ENCODE assay signal across 21 cellular contexts in the genomic region with DNA sequence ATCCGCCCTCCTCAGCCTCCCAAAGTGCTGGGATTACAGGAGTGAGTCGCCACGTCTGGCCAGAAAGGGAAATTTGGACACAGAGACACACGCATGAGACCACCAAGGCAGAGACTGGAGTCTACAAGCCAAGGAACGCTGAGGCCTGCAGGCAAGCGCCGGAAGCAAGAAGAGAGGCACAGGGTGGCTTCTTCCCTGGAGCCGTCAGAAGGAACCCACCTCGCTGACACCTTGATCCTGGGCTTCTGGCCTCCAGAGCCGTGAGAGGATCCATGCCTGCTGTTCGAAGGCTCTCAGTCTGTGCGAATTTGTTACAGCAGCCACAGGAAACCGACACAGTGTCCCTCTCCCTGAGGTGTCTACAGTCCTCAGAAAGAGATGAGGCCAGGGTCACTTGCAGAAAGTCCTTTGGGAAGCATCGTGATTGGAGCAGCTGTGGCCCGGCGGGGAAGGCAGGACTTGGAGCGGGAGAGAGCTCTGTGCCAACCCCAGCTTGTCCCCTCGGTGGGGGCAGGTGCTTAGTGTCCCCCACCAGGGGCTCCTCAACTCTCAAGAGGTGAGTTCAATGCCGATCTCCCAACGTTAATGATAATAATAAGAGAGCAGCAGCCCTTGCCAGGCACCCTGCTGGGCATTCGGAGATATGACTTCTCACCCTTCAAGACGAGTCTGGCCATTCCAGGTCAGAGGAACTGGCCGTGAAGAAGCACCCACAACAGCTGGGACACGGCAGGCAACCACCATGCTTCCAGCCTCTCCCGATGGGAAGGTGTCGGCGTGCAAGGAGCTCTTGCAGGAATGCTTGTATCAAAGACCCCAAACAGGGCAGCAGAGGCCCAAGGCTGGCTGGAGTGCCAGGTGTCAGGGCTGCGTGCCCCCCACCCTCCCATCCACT.
DNase-seq lines count a peak whose midpoint lies in the region; ATAC-seq, FAIRE-seq and TF ChIP-seq lines count a peak whose summit lies in the region.
"Had no signal": no experiment of that assay in that cellular context is flagged by ENCODE, and none has a peak within 500 bp of the region (broad histone marks: within the 10 kb centered on the region; RNA-seq: fewer than 3 reads in every experiment).

No MANE protein-coding gene starts in this region.

- H4K8ac ChIP-seq in H1 (ENCODE audit: extremely low read depth, insufficient read depth, low read length) = no peak overlapping the region

- FAIRE-seq in H1 (lab: Jason Lieb, UNC) = no peak
- FAIRE-seq: GM18507 had no signal

- H4K91ac ChIP-seq in H1 (replicated peaks; ENCODE audit: insufficient read length, low read length) = no peak overlapping the region

- 0 out of 2 replicates have a peak overlapping the region, but pooled peaks have one; percentile 61 for H2AK5ac ChIP-seq in H1 (ENCODE audit: low read depth, low read length)

- no peaks in the 10 kb centered on the region for H3K9me3 Mint-ChIP-seq in activated CD4-positive, alpha-beta memory T cell treated with anti-CD3 and anti-CD28 coated beads for 36 hours
- no peaks in the 10 kb centered on the region for H3K9me3 Mint-ChIP-seq in activated CD4-positive, alpha-beta memory T cell treated with anti-CD3 and anti-CD28 coated beads, Interleukin-2, amount 10 ng/mL, durations not matched to agents 7 days and 5 days
- no peaks in the 10 kb centered on the region for H3K9me3 Mint-ChIP-seq in GM23338
- H3K9me3 Mint-ChIP-seq: CD8-positive, alpha-beta memory T cell had no signal

- no peak overlapping the region for H3K56ac ChIP-seq in H1 (replicated peaks; ENCODE audit: insufficient read length, low read depth, low read length)

- H3K4me1 ChIP-seq in MM.1S (ENCODE audit: low read length) (peaks cover 5% of the 10 kb centered on the region; the same call in 1 of the 2 replicates), H1 (replicated peaks in 1 of 4; ENCODE audit: control insufficient read depth in 3 of 4, insufficient read depth in 4 of 4, low read length in 3 of 4) (peaks cover 0 to 12% (median 5%) of the 10 kb centered on the region in 4 experiments; a peak in 5 of 7 replicates), GM23338 (ENCODE audit: insufficient read depth) (peaks cover 7% of the 10 kb centered on the region)

- POLR2A ChIA-PET in activated CD4-positive, alpha-beta memory T cell treated with anti-CD3 and anti-CD28 coated beads for 36 hours (lab: Charles Lee) = no interaction called here
- POLR2A ChIA-PET in activated CD4-positive, alpha-beta memory T cell treated with anti-CD3 and anti-CD28 coated beads, Interleukin-2, amount 10 ng/mL, durations not matched to agents 7 days and 5 days (lab: Charles Lee) = interaction anchor here (0.9 to 1.3 kb wide), 2 partner anchors 17 to 68 kb away, joined by 3 read pairs; a partner anchor contains a TSS
- POLR2A ChIA-PET in H1 (lab: Charles Lee; ENCODE audit: partially characterized antibody) = no interaction called here

- no peak for TF ChIP-seq EP300 in H1 (IDR thresholded peaks at IDR 0.05; ENCODE audit: borderline replicate concordance in 1 of 2, low read depth in 2 of 2, low read length in 2 of 2)

- TF ChIP-seq CTCF in MM.1S (IDR thresholded peaks at IDR 0.05; ENCODE audit: low read length) (peak; percentile 15; the same call in 1 of the 2 replicates), H1 (IDR thresholded peaks at IDR 0.05; ENCODE audit: control extremely low read depth in 1 of 3, insufficient read depth in 1 of 3, low read depth in 1 of 3, low read length in 3 of 3) (no peak), GM23338 (conservative IDR thresholded peaks at IDR 0.05; ENCODE audit: low read depth in 2 of 2) (no peak)

- peak overlapping the region; percentile 80; the same call in 1 of the 2 replicates for H2BK12ac ChIP-seq in H1 (ENCODE audit: low read depth, low read length)

- no peak overlapping the region for H3K14ac ChIP-seq in H1 (ENCODE audit: insufficient read length)

- 86% methylated on average over 25 of the region's 28 CpGs; no CpG with 5 or more reads in 1 of the 2 experiments for WGBS in H1 (ENCODE audit: extremely low coverage in 1 of 2, insufficient coverage in 1 of 2, insufficient read length in 1 of 2, insufficient replicate concordance in 2 of 2, low coverage in 1 of 2, low lambda C conversion rate in 2 of 2, missing lambda C conversion rate in 1 of 2), 2 experiments

- no peak for ATAC-seq in GM23338
- ATAC-seq: Panc1 had no signal

- peaks cover 92% of the 10 kb centered on the region for H3K27me3 ChIP-seq in MM.1S (replicated peaks; ENCODE audit: insufficient read depth, low read length)
- H3K27me3 ChIP-seq in H1 (replicated peaks in 1 of 4; ENCODE audit: control insufficient read depth in 3 of 4, extremely low read depth in 1 of 4, insufficient read depth in 3 of 4, low read length in 3 of 4) = peaks cover 7 to 30% (median 22%) of the 10 kb centered on the region in 4 experiments; a peak in 6 of 7 replicates
- H3K27me3 ChIP-seq in GM23338 (ENCODE audit: insufficient read depth) = peaks cover 23% of the 10 kb centered on the region

- H3K23me2 ChIP-seq in H1 (ENCODE audit: low read depth, low read length) = peaks cover 9% of the 10 kb centered on the region; the same call in 1 of the 2 replicates

- no peak overlapping the region for H4K5ac ChIP-seq in H1 (ENCODE audit: insufficient read length, low read depth, low read length)

- no peak overlapping the region for H3K23ac ChIP-seq in H1 (ENCODE audit: insufficient read length)

- H2BK120ac ChIP-seq in H1 (replicated peaks; ENCODE audit: low read depth, low read length) = no peak overlapping the region

- H3K36me3 Mint-ChIP-seq in activated CD4-positive, alpha-beta memory T cell treated with anti-CD3 and anti-CD28 coated beads for 36 hours = no peaks in the 10 kb centered on the region
- H3K36me3 Mint-ChIP-seq in activated CD4-positive, alpha-beta memory T cell treated with anti-CD3 and anti-CD28 coated beads, Interleukin-2, amount 10 ng/mL, durations not matched to agents 7 days and 5 days (ENCODE audit: low read depth) = no peaks in the 10 kb centered on the region
- H3K36me3 Mint-ChIP-seq in GM23338 (ENCODE audit: low read depth) = no peaks in the 10 kb centered on the region

- no peaks in the 10 kb centered on the region for H3K79me1 ChIP-seq in H1 (ENCODE audit: low read depth, low read length)

- H3K4ac ChIP-seq in H1 (replicated peaks; ENCODE audit: insufficient read length, low read depth, low read length) = no peak overlapping the region

- H3K9me3 ChIP-seq in MM.1S (replicated peaks; ENCODE audit: insufficient read depth, low read length) = no peaks in the 10 kb centered on the region
- no peaks in the 10 kb centered on the region for H3K9me3 ChIP-seq in H1 (ENCODE audit: insufficient read depth in 2 of 2, low read depth in 1 of 2, low read length in 1 of 2)
- H3K9me3 ChIP-seq: BLaER1 had no signal

- no peak overlapping the region for H3K4me3 Mint-ChIP-seq in activated CD4-positive, alpha-beta memory T cell treated with anti-CD3 and anti-CD28 coated beads for 36 hours
- H3K4me3 Mint-ChIP-seq in activated CD4-positive, alpha-beta memory T cell treated with anti-CD3 and anti-CD28 coated beads, Interleukin-2, amount 10 ng/mL, durations not matched to agents 7 days and 5 days = no peak overlapping the region
- H3K4me3 Mint-ChIP-seq in GM23338 = no peak overlapping the region

- no peaks in the 10 kb centered on the region for H3K36me3 ChIP-seq in MM.1S (replicated peaks; ENCODE audit: insufficient read depth, low read length)
- no peaks in the 10 kb centered on the region for H3K36me3 ChIP-seq in H1 (ENCODE audit: control insufficient read depth in 2 of 4, insufficient read depth in 4 of 4, low read length in 3 of 4)
- no peaks in the 10 kb centered on the region for H3K36me3 ChIP-seq in GM23338 (ENCODE audit: insufficient read depth)
- H3K36me3 ChIP-seq: BLaER1 had no signal

- H2BK15ac ChIP-seq in H1 (ENCODE audit: low read length) = no peak overlapping the region

- H3K27ac Mint-ChIP-seq in activated CD4-positive, alpha-beta memory T cell treated with anti-CD3 and anti-CD28 coated beads for 36 hours = peak overlapping the region; percentile 19
- H3K27ac Mint-ChIP-seq in activated CD4-positive, alpha-beta memory T cell treated with anti-CD3 and anti-CD28 coated beads, Interleukin-2, amount 10 ng/mL, durations not matched to agents 7 days and 5 days = no peak overlapping the region
- no peak overlapping the region for H3K27ac Mint-ChIP-seq in GM23338

- no peak overlapping the region for H3K4me3 ChIP-seq in MM.1S (ENCODE audit: low read length)
- H3K4me3 ChIP-seq in H1 (ENCODE audit: extremely low read depth in 1 of 4, insufficient read depth in 2 of 4, low read depth in 3 of 4, low read length in 4 of 4) = no peak overlapping the region
- no peak overlapping the region for H3K4me3 ChIP-seq in GM23338
- H3K4me3 ChIP-seq: BLaER1, GM23248 had no signal

- DNase-seq in activated CD4-positive, alpha-beta memory T cell treated with anti-CD3 and anti-CD28 coated beads for 36 hours = no peak
- no peak for DNase-seq in activated CD4-positive, alpha-beta memory T cell treated with anti-CD3 and anti-CD28 coated beads, Interleukin-2, amount 10 ng/mL, durations not matched to agents 7 days and 5 days
- DNase-seq in MM.1S (no peak), H1 (ENCODE audit: low read depth in 1 of 2, low spot score in 2 of 2) (no peak), posterior vena cava (ENCODE audit: low spot score) (peak; percentile 58), COLO829 (ENCODE audit: low spot score) (no peak), GM23338 (ENCODE audit: low spot score) (no peak)
- DNase-seq in activated CD8-positive, alpha-beta memory T cell treated with anti-CD3 and anti-CD28 coated beads, Interleukin-2, amount 50 U/mL, for 48 hours = no peak
- DNase-seq: DMS79 treated with DMSO at 0.1 percent for 48 hours, GM23248, NCI-H1092 treated with DMSO at 0.1 percent for 48 hours, NCI-H1694, NCI-H2107, NCI-H2227 treated with DMSO at 0.1 percent for 48 hours, NCI-H524 had no signal

- no peak overlapping the region for H3K9ac ChIP-seq in MM.1S (ENCODE audit: low read length)
- H3K9ac ChIP-seq in H1 (replicated peaks in 1 of 4; ENCODE audit: extremely low read depth in 1 of 4, low read depth in 3 of 4, low read length in 3 of 4) = no peak overlapping the region
- H3K9ac ChIP-seq: BLaER1, GM23248, KMS-11 had no signal

- no peak overlapping the region for H3K4me2 ChIP-seq in MM.1S (ENCODE audit: low read depth, low read length)
- no peak overlapping the region for H3K4me2 ChIP-seq in H1 (ENCODE audit: insufficient read depth in 1 of 2, low read depth in 2 of 2, low read length in 2 of 2)
- H3K4me2 ChIP-seq in GM23338 = no peak overlapping the region
- H3K4me2 ChIP-seq: KMS-11 had no signal

- TF ChIP-seq POLR2A in H1 (IDR thresholded peaks at IDR 0.05; ENCODE audit: control extremely low read depth in 1 of 2, low read depth in 2 of 2, low read length in 2 of 2) = no peak

- H3K79me2 ChIP-seq in MM.1S (ENCODE audit: low read length) (no peaks in the 10 kb centered on the region), H1 (ENCODE audit: control insufficient read depth in 1 of 2, insufficient read depth in 2 of 2, low read length in 2 of 2) (no peaks in the 10 kb centered on the region), GM23338 (replicated peaks; ENCODE audit: insufficient read depth) (no peaks in the 10 kb centered on the region)

- no peak overlapping the region for H2AFZ ChIP-seq in MM.1S (ENCODE audit: low read length)
- H2AFZ ChIP-seq in H1 (ENCODE audit: low read length) = no peak overlapping the region
- no peak overlapping the region for H2AFZ ChIP-seq in GM23338
- H2AFZ ChIP-seq: GM23248 had no signal

- no peak overlapping the region for H3K18ac ChIP-seq in H1 (ENCODE audit: extremely low read depth, low read length)

- no peak overlapping the region for H3K27ac ChIP-seq in MM.1S (ENCODE audit: low read length)
- no peak overlapping the region for H3K27ac ChIP-seq in H1 (ENCODE audit: low read depth, low read length)
- no peak overlapping the region for H3K27ac ChIP-seq in GM23338 (ENCODE audit: low read depth)
- H3K27ac ChIP-seq: 22Rv1, BLaER1, GM23248, KMS-11 had no signal

- intact Hi-C loops in activated CD4-positive, alpha-beta memory T cell treated with anti-CD3 and anti-CD28 coated beads for 36 hours (cut with micrococcal nuclease) = loop anchor here (10.0 kb wide), 1 partner anchor 435 kb away; no protein-coding TSS in a partner anchor
- intact Hi-C loops in posterior vena cava (cut with DNase I) = no loop called here

- H4K20me1 ChIP-seq in MM.1S (ENCODE audit: insufficient read depth, low read length) (no peaks in the 10 kb centered on the region), H1 (replicated peaks in 1 of 2; ENCODE audit: control insufficient read depth in 1 of 2, insufficient read depth in 2 of 2, low read length in 2 of 2) (no peaks in the 10 kb centered on the region), GM23338 (replicated peaks; ENCODE audit: insufficient read depth) (no peaks in the 10 kb centered on the region)

- H3K9me2 ChIP-seq in MM.1S (replicated peaks; ENCODE audit: insufficient read depth, low read length) (no peaks in the 10 kb centered on the region), GM23338 (ENCODE audit: insufficient read depth) (no peaks in the 10 kb centered on the region)

- peaks cover 3% of the 10 kb centered on the region for H3K27me3 Mint-ChIP-seq in activated CD4-positive, alpha-beta memory T cell treated with anti-CD3 and anti-CD28 coated beads for 36 hours
- peaks cover 46% of the 10 kb centered on the region for H3K27me3 Mint-ChIP-seq in activated CD4-positive, alpha-beta memory T cell treated with anti-CD3 and anti-CD28 coated beads, Interleukin-2, amount 10 ng/mL, durations not matched to agents 7 days and 5 days
- peaks cover 42% of the 10 kb centered on the region for H3K27me3 Mint-ChIP-seq in GM23338 (ENCODE audit: insufficient read depth, low read depth, poor library complexity)
- H3K27me3 Mint-ChIP-seq: CD8-positive, alpha-beta memory T cell had no signal

- peaks cover 26% of the 10 kb centered on the region for H3K4me1 Mint-ChIP-seq in activated CD4-positive, alpha-beta memory T cell treated with anti-CD3 and anti-CD28 coated beads for 36 hours (ENCODE audit: low read depth)
- peaks cover 27% of the 10 kb centered on the region for H3K4me1 Mint-ChIP-seq in activated CD4-positive, alpha-beta memory T cell treated with anti-CD3 and anti-CD28 coated beads, Interleukin-2, amount 10 ng/mL, durations not matched to agents 7 days and 5 days
- H3K4me1 Mint-ChIP-seq in GM23338 = peaks cover 24% of the 10 kb centered on the region

- no peak overlapping the region for H2BK5ac ChIP-seq in H1 (ENCODE audit: low read depth, low read length)

- no peak for TF ChIP-seq RAD21 in H1 (IDR thresholded peaks at IDR 0.05 in 1 of 2, conservative IDR thresholded peaks at IDR 0.05 in 1 of 2; ENCODE audit: low read depth in 2 of 2, low read length in 2 of 2)

- CTCF ChIA-PET in activated CD4-positive, alpha-beta memory T cell treated with anti-CD3 and anti-CD28 coated beads for 36 hours (lab: Charles Lee) = no interaction called here
- CTCF ChIA-PET in activated CD4-positive, alpha-beta memory T cell treated with anti-CD3 and anti-CD28 coated beads, Interleukin-2, amount 10 ng/mL, durations not matched to agents 7 days and 5 days (lab: Charles Lee) = interaction anchor here (0.6 kb wide), 1 partner anchor 29 kb away, joined by 3 read pairs; no protein-coding TSS in a partner anchor
- CTCF ChIA-PET in H1 (lab: Charles Lee; ENCODE audit: partially characterized antibody) = interaction anchor here (0.6 to 13.7 kb wide), 5 partner anchors 9 to 126 kb away, joined by 3 to 147 read pairs (median 4); no protein-coding TSS in a partner anchor

- H2BK20ac ChIP-seq in H1 (ENCODE audit: low read length) = peak overlapping the region; percentile 86; the same call in 1 of the 2 replicates

- H3F3A ChIP-seq in MM.1S (ENCODE audit: insufficient read depth, low read length) = no peaks in the 10 kb centered on the region
- 0 out of 2 replicates have a peak, but pooled peaks cover 6% of the 10 kb centered on the region for H3F3A ChIP-seq in GM23338 (replicated peaks; ENCODE audit: low read depth)
